In genomic region chr10:86583983-86584382, GRCh38 we compare ENCODE assay signal across 10 cellular contexts.
DNase-seq lines count a peak whose midpoint lies in the region; ATAC-seq, FAIRE-seq and TF ChIP-seq lines count a peak whose summit lies in the region.
"Had no signal": no experiment of that assay in that cellular context is flagged by ENCODE, and none has a peak within 500 bp of the region (broad histone marks: within the 10 kb centered on the region; RNA-seq: fewer than 3 reads in every experiment).

No MANE protein-coding gene starts in this region.

- intact Hi-C loops in CD4-positive, alpha-beta T cell (cut with DNase I, micrococcal nuclease), result no loop called here
- intact Hi-C loops in pancreas (cut with DNase I), result no loop called here

- CTCF ChIA-PET in CD4-positive, alpha-beta T cell (lab: Charles Lee), result interaction anchor here (1.2 to 2.6 kb wide), 2 partner anchors 49 to 184 kb away, joined by 3 to 58 read pairs; no protein-coding TSS in a partner anchor

- no peaks in the 10 kb centered on the region for H3K36me3 ChIP-seq in pancreas

- no peak overlapping the region for H3K4me3 Mint-ChIP-seq in CD4-positive, alpha-beta T cell

- H3K4me1 ChIP-seq in pancreas, result no peaks in the 10 kb centered on the region

- H3K9me3 ChIP-seq in CD4-positive, alpha-beta T cell (ENCODE audit: control insufficient read depth, low read length), result no peaks in the 10 kb centered on the region
- no peaks in the 10 kb centered on the region for H3K9me3 ChIP-seq in pancreas

- H3K36me3 Mint-ChIP-seq in CD4-positive, alpha-beta T cell (ENCODE audit: low read depth), result no peaks in the 10 kb centered on the region

- H3K27ac ChIP-seq in CD4-positive, alpha-beta T cell (ENCODE audit: low read depth, low read length), result no peak overlapping the region
- H3K27ac ChIP-seq in pancreas, result no peak overlapping the region

- no peak overlapping the region for H3K4me3 ChIP-seq in pancreas

- DNase-seq in CD4-positive, alpha-beta T cell, result no peak
- DNase-seq in activated CD4-positive, alpha-beta T cell treated with anti-CD3 and anti-CD28 coated beads, Interleukin-2, amount 50 U/mL, for 1 hour, result peak; percentile 4
- no peak for DNase-seq in CD1c-positive myeloid dendritic cell (ENCODE audit: extremely low spot score)
- no peak for DNase-seq in pancreas
- DNase-seq in OCI-M2 (lab: John Stamatoyannopoulos, UW; ENCODE audit: unreplicated experiment), result no peak
- no peak for DNase-seq in stimulated activated CD8-positive, alpha-beta memory T cell treated with anti-CD3 and anti-CD28 coated beads, Interleukin-4, amount 100 ng/mL, for 48 hours
- DNase-seq: mesenchymal stem cell had no signal

- WGBS in pancreas, 2 donors, result 75 to 78% methylated on average over 4 of the region's 4 CpGs

- no peak overlapping the region for H3K27ac Mint-ChIP-seq in CD4-positive, alpha-beta T cell

- TF ChIP-seq CTCF in CD4-positive, alpha-beta T cell (IDR thresholded peaks at IDR 0.05), result peak; percentile 16
- TF ChIP-seq CTCF in pancreas (IDR thresholded peaks at IDR 0.05), result no peak

- POLR2A ChIA-PET in CD4-positive, alpha-beta T cell (lab: Charles Lee), result interaction anchor here (2.0 kb wide), 1 partner anchor 184 kb away, joined by 33 read pairs; no protein-coding TSS in a partner anchor

- no peaks in the 10 kb centered on the region for H3K27me3 Mint-ChIP-seq in CD4-positive, alpha-beta T cell

- H3K27me3 ChIP-seq in CD4-positive, alpha-beta T cell (ENCODE audit: control insufficient read depth, insufficient read depth, low read length), result no peaks in the 10 kb centered on the region
- H3K27me3 ChIP-seq in pancreas, result no peaks in the 10 kb centered on the region

- H3K9me3 Mint-ChIP-seq in CD4-positive, alpha-beta T cell, result no peaks in the 10 kb centered on the region

- H3K4me1 Mint-ChIP-seq in CD4-positive, alpha-beta T cell (ENCODE audit: low read depth), result peaks cover 5% of the 10 kb centered on the region

- no peak for FAIRE-seq in pancreas (lab: Jason Lieb, UNC)
- FAIRE-seq: RCC 7860 had no signal

- no peak for ATAC-seq in CD4-positive, alpha-beta T cell (ENCODE audit: poor library complexity)
- ATAC-seq in GM18858 (IDR thresholded peaks at IDR 0.05; ENCODE audit: unreplicated experiment) (peak; percentile 73), HG03139 (IDR thresholded peaks at IDR 0.05; ENCODE audit: unreplicated experiment) (peak; percentile 56), pancreas (no peak)

Comparison
In these comparisons a context has a peak if more than half of its experiments do, and no peak if none do; other contexts are left out.
1. ATAC-seq: peak in GM18858 (single experiment) and HG03139 (single experiment); none in CD4-positive, alpha-beta T cell (single experiment) and pancreas (0 of 4).